9 cellular contexts compared by ENCODE assay signal in the genomic region with DNA sequence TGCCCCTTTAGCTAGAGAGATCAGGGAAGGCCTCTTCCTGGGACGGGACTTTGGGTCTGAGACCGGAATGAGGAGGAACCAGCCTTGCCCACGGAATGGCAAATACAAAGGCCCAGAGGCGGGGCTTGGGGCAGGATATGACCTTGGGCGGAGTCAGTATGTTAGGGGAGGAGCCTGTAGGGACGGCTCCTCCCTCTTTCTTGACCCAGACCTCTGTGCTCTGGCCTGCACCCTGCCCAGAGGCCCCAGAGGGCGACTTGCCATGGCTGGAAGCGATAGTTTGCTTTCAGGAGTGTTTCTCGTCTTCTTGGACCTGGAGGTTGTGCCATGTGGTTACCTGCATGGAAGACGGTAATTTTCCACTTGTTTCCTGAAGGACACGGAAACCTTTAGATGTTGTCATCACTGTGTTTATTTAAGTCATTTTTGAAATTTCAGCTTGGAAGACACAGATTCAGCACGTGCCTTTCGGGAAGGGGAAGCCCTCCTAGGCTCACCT.
DNase-seq lines count a peak whose midpoint lies in the region; ATAC-seq lines count a peak whose summit lies in the region.
"Had no signal": no experiment of that assay in that cellular context is flagged by ENCODE, and none has a peak within 500 bp of the region (broad histone marks: within the 10 kb centered on the region; RNA-seq: fewer than 3 reads in every experiment).

No MANE protein-coding gene starts in this region.

- no peaks in the 10 kb centered on the region for H3K36me3 Mint-ChIP-seq in activated naive CD8-positive, alpha-beta T cell treated with anti-CD3 and anti-CD28 coated beads, Interleukin-2, amount 50 U/mL, for 24 hours (ENCODE audit: low read depth)
- no peaks in the 10 kb centered on the region for H3K36me3 Mint-ChIP-seq in activated T-helper 2 cell treated with anti-CD3 and anti-CD28 coated beads, Interferon-gamma antibody, Interleukin-2, Interleukin-4, amounts not matched to agents 10 μg/mL and 5 μg/mL and 100 μg/mL, durations not matched to agents 14 hours and 24 hours and 36 hours (ENCODE audit: low read depth)
- H3K36me3 Mint-ChIP-seq in T-helper 17 cell (ENCODE audit: low read depth) = peaks cover 9% of the 10 kb centered on the region

- no peaks in the 10 kb centered on the region for H3K36me3 ChIP-seq in iPS-15b (ENCODE audit: control insufficient read depth, insufficient read depth, low read length)

- no peak overlapping the region for H3K9ac ChIP-seq in iPS-15b (ENCODE audit: low read depth, low read length)

- peaks cover 27% of the 10 kb centered on the region for H3K27me3 Mint-ChIP-seq in activated naive CD8-positive, alpha-beta T cell treated with anti-CD3 and anti-CD28 coated beads, Interleukin-2, amount 50 U/mL, for 24 hours
- H3K27me3 Mint-ChIP-seq in activated T-helper 2 cell treated with anti-CD3 and anti-CD28 coated beads, Interferon-gamma antibody, Interleukin-2, Interleukin-4, amounts not matched to agents 10 μg/mL and 5 μg/mL and 100 μg/mL, durations not matched to agents 14 hours and 24 hours and 36 hours (ENCODE audit: low read depth) = peaks cover 37% of the 10 kb centered on the region
- H3K27me3 Mint-ChIP-seq in T-helper 17 cell = peaks cover 62% of the 10 kb centered on the region

- ATAC-seq in activated naive CD8-positive, alpha-beta T cell treated with anti-CD3 and anti-CD28 coated beads, Interleukin-2, amount 50 U/mL, for 24 hours = no peak
- ATAC-seq in sciatic nerve = peak; percentile 72
- ATAC-seq in GM18502 (IDR thresholded peaks at IDR 0.05; ENCODE audit: poor library complexity, unreplicated experiment) = no peak
- no peak for ATAC-seq in T-helper 17 cell
- no peak for ATAC-seq in HG03469 (IDR thresholded peaks at IDR 0.05; ENCODE audit: unreplicated experiment)

- peaks cover 21% of the 10 kb centered on the region for H3K4me1 ChIP-seq in iPS-15b (ENCODE audit: control insufficient read depth, insufficient read depth, low read length)

- intact Hi-C loops in sciatic nerve (cut with DNase I) = no loop called here
- intact Hi-C loops in activated T-helper 2 cell treated with anti-CD3 and anti-CD28 coated beads, Interferon-gamma antibody, Interleukin-2, Interleukin-4, amounts not matched to agents 10 μg/mL and 5 μg/mL and 100 μg/mL, durations not matched to agents 14 hours and 24 hours and 36 hours (cut with micrococcal nuclease) = no loop called here

- peak; percentile 92 for DNase-seq in ELF-1 (ENCODE audit: low read depth, low spot score)
- DNase-seq in activated naive CD8-positive, alpha-beta T cell treated with anti-CD3 and anti-CD28 coated beads, Interleukin-2, amount 50 U/mL, for 24 hours = peak; percentile 7
- peak; percentile 81 for DNase-seq in sciatic nerve (ENCODE audit: low spot score)
- DNase-seq in activated T-helper 2 cell treated with anti-CD3 and anti-CD28 coated beads, Interferon-gamma antibody, Interleukin-2, Interleukin-4, amounts not matched to agents 10 μg/mL and 5 μg/mL and 100 μg/mL, durations not matched to agents 14 hours and 24 hours and 36 hours (ENCODE audit: low spot score) = no peak
- DNase-seq in T-helper 17 cell = no peak
- DNase-seq: SHP77 treated with DMSO at 0.1 percent for 48 hours had no signal

- H3K4me1 Mint-ChIP-seq in activated naive CD8-positive, alpha-beta T cell treated with anti-CD3 and anti-CD28 coated beads, Interleukin-2, amount 50 U/mL, for 24 hours = peaks cover 9% of the 10 kb centered on the region
- no peaks in the 10 kb centered on the region for H3K4me1 Mint-ChIP-seq in activated T-helper 2 cell treated with anti-CD3 and anti-CD28 coated beads, Interferon-gamma antibody, Interleukin-2, Interleukin-4, amounts not matched to agents 10 μg/mL and 5 μg/mL and 100 μg/mL, durations not matched to agents 14 hours and 24 hours and 36 hours (ENCODE audit: low read depth)
- peaks cover 10% of the 10 kb centered on the region for H3K4me1 Mint-ChIP-seq in T-helper 17 cell

- H3K9me3 Mint-ChIP-seq in activated naive CD8-positive, alpha-beta T cell treated with anti-CD3 and anti-CD28 coated beads, Interleukin-2, amount 50 U/mL, for 24 hours = no peaks in the 10 kb centered on the region
- H3K9me3 Mint-ChIP-seq in activated T-helper 2 cell treated with anti-CD3 and anti-CD28 coated beads, Interferon-gamma antibody, Interleukin-2, Interleukin-4, amounts not matched to agents 10 μg/mL and 5 μg/mL and 100 μg/mL, durations not matched to agents 14 hours and 24 hours and 36 hours = no peaks in the 10 kb centered on the region

- H3K9me3 ChIP-seq in iPS-15b (ENCODE audit: control insufficient read depth, insufficient read depth, low read length) (no peaks in the 10 kb centered on the region), T-helper 17 cell (ENCODE audit: control insufficient read depth, low read length, poor library complexity, severe bottlenecking) (no peaks in the 10 kb centered on the region)

- no peak overlapping the region for H3K27ac Mint-ChIP-seq in activated naive CD8-positive, alpha-beta T cell treated with anti-CD3 and anti-CD28 coated beads, Interleukin-2, amount 50 U/mL, for 24 hours
- H3K27ac Mint-ChIP-seq in activated T-helper 2 cell treated with anti-CD3 and anti-CD28 coated beads, Interferon-gamma antibody, Interleukin-2, Interleukin-4, amounts not matched to agents 10 μg/mL and 5 μg/mL and 100 μg/mL, durations not matched to agents 14 hours and 24 hours and 36 hours = no peak overlapping the region
- H3K27ac Mint-ChIP-seq in T-helper 17 cell = no peak overlapping the region

- H3K27me3 ChIP-seq in iPS-15b (ENCODE audit: control insufficient read depth, insufficient read depth, low read length) = no peaks in the 10 kb centered on the region

- peak overlapping the region; percentile 81 for H3K4me3 ChIP-seq in iPS-15b (ENCODE audit: low read depth, low read length)

- H3K4me3 Mint-ChIP-seq in activated naive CD8-positive, alpha-beta T cell treated with anti-CD3 and anti-CD28 coated beads, Interleukin-2, amount 50 U/mL, for 24 hours = no peak overlapping the region
- no peak overlapping the region for H3K4me3 Mint-ChIP-seq in activated T-helper 2 cell treated with anti-CD3 and anti-CD28 coated beads, Interferon-gamma antibody, Interleukin-2, Interleukin-4, amounts not matched to agents 10 μg/mL and 5 μg/mL and 100 μg/mL, durations not matched to agents 14 hours and 24 hours and 36 hours (ENCODE audit: low read depth)
- no peak overlapping the region for H3K4me3 Mint-ChIP-seq in T-helper 17 cell

Comparison
In these comparisons a context has a peak if more than half of its experiments do, and no peak if none do; other contexts are left out.
1. DNase-seq: peak in ELF-1 (single experiment), activated naive CD8-positive, alpha-beta T cell treated with anti-CD3 and anti-CD28 coated beads, Interleukin-2, amount 50 U/mL, for 24 hours (single experiment) and sciatic nerve (single experiment); none in activated T-helper 2 cell treated with anti-CD3 and anti-CD28 coated beads, Interferon-gamma antibody, Interleukin-2, Interleukin-4, amounts not matched to agents 10 μg/mL and 5 μg/mL and 100 μg/mL, durations not matched to agents 14 hours and 24 hours and 36 hours (single experiment) and T-helper 17 cell (0 of 3).